1 cellular context compared by ENCODE assay signal in genomic region chr1:16236091-16236494, GRCh38.
TF ChIP-seq lines count a peak whose summit lies in the region.

No MANE protein-coding gene starts in this region.

TF ChIP-seq in K562, 482 proteins besides CTCF, POLR2A, EP300 and RAD21 (continued from another document and continues in another):
- TF ChIP-seq PRDM10 (IDR thresholded peaks at IDR 0.05; ENCODE audit: partially characterized antibody), result no peak
- no peak for TF ChIP-seq SIN3B (IDR thresholded peaks at IDR 0.05; ENCODE audit: low read depth)
- no peak for TF ChIP-seq CBX5 (IDR thresholded peaks at IDR 0.05; ENCODE audit: borderline replicate concordance, low read depth)
- TF ChIP-seq PREB (CRISPR knock-in tag; IDR thresholded peaks at IDR 0.05), result no peak
- no peak for TF ChIP-seq PTBP1 (IDR thresholded peaks at IDR 0.05; ENCODE audit: low read depth, low read length)
- no peak for TF ChIP-seq RB1 (IDR thresholded peaks at IDR 0.05; ENCODE audit: low read depth)
- no peak for TF ChIP-seq TCF7 (IDR thresholded peaks at IDR 0.05; ENCODE audit: borderline replicate concordance)
- TF ChIP-seq RBM22 (IDR thresholded peaks at IDR 0.05; ENCODE audit: low read depth, low read length, poor library complexity, severe bottlenecking), result no peak
- no peak for TF ChIP-seq FUS (optimal IDR thresholded peaks at IDR 0.05; ENCODE audit: low read depth, low read length)
- no peak for TF ChIP-seq RBM34 (IDR thresholded peaks at IDR 0.05; ENCODE audit: borderline replicate concordance, insufficient read depth, low read length)
- no peak for TF ChIP-seq RNF219 (CRISPR knock-in tag; IDR thresholded peaks at IDR 0.05)
- no peak for TF ChIP-seq ZNF133 (CRISPR knock-in tag; IDR thresholded peaks at IDR 0.05)
- no peak for TF ChIP-seq E2F6 (IDR thresholded peaks at IDR 0.05; ENCODE audit: borderline replicate concordance in 1 of 2, extremely low read depth in 1 of 2, insufficient read depth in 1 of 2, insufficient read length in 1 of 2, low read depth in 1 of 2, low read length in 1 of 2, poor library complexity in 1 of 2, severe bottlenecking in 1 of 2)
- no peak for TF ChIP-seq MAFK (IDR thresholded peaks at IDR 0.05; ENCODE audit: low read length)
- no peak for TF ChIP-seq PKNOX1 (IDR thresholded peaks at IDR 0.05)
- no peak for TF ChIP-seq UBTF (IDR thresholded peaks at IDR 0.05; ENCODE audit: borderline replicate concordance in 1 of 2, low read depth in 2 of 2, low read length in 2 of 2)
- TF ChIP-seq HMGXB4 (CRISPR knock-in tag; IDR thresholded peaks at IDR 0.05), result no peak
- TF ChIP-seq ZNF3 (CRISPR knock-in tag; IDR thresholded peaks at IDR 0.05), result no peak
- no peak for TF ChIP-seq HDGF (IDR thresholded peaks at IDR 0.05)
- TF ChIP-seq SAFB2 (IDR thresholded peaks at IDR 0.05; ENCODE audit: borderline replicate concordance, low read depth, low read length, severe bottlenecking), result no peak
- no peak for TF ChIP-seq FIP1L1 (IDR thresholded peaks at IDR 0.05; ENCODE audit: low read depth, low read length, poor library complexity, severe bottlenecking)
- no peak for TF ChIP-seq SNRNP70 (optimal IDR thresholded peaks at IDR 0.05; ENCODE audit: low read depth, low read length)
- no peak for TF ChIP-seq NR4A1 (CRISPR knock-in tag; IDR thresholded peaks at IDR 0.05)
- TF ChIP-seq NR4A1 (tag; IDR thresholded peaks at IDR 0.05), result 0 out of 2 replicates have a peak, but pooled peaks have one; percentile 22
- TF ChIP-seq ZNF518B (CRISPR knock-in tag; IDR thresholded peaks at IDR 0.05), result no peak
- TF ChIP-seq TCF7L2 (IDR thresholded peaks at IDR 0.05; ENCODE audit: low read depth, low read length), result no peak
- TF ChIP-seq TOE1 (IDR thresholded peaks at IDR 0.05; ENCODE audit: borderline replicate concordance), result no peak
- TF ChIP-seq TOE1 (CRISPR knock-in tag; IDR thresholded peaks at IDR 0.05; ENCODE audit: borderline replicate concordance, low read depth), result 0 out of 2 replicates have a peak, but pooled peaks have one; percentile 34
- no peak for TF ChIP-seq NUFIP1 (IDR thresholded peaks at IDR 0.05; ENCODE audit: partially characterized antibody)
- TF ChIP-seq TCF15 (CRISPR knock-in tag; IDR thresholded peaks at IDR 0.05), result no peak
- no peak for TF ChIP-seq NR0B1 (IDR thresholded peaks at IDR 0.05; ENCODE audit: partially characterized antibody)
- 0 out of 2 replicates have a peak, but pooled peaks have one; percentile 27 for TF ChIP-seq MAX (CRISPR knock-in tag; IDR thresholded peaks at IDR 0.05)
- TF ChIP-seq USF1 (CRISPR knock-in tag; IDR thresholded peaks at IDR 0.05), result 0 out of 2 replicates have a peak, but pooled peaks have one; percentile 25
- no peak for TF ChIP-seq ZBTB2 (IDR thresholded peaks at IDR 0.05)
- TF ChIP-seq ARHGAP35 (IDR thresholded peaks at IDR 0.05; ENCODE audit: partially characterized antibody), result no peak
- TF ChIP-seq ZEB2 (IDR thresholded peaks at IDR 0.05), result no peak
- no peak for TF ChIP-seq CREBBP (IDR thresholded peaks at IDR 0.05; ENCODE audit: low read depth, low read length)
